In the genomic region with DNA sequence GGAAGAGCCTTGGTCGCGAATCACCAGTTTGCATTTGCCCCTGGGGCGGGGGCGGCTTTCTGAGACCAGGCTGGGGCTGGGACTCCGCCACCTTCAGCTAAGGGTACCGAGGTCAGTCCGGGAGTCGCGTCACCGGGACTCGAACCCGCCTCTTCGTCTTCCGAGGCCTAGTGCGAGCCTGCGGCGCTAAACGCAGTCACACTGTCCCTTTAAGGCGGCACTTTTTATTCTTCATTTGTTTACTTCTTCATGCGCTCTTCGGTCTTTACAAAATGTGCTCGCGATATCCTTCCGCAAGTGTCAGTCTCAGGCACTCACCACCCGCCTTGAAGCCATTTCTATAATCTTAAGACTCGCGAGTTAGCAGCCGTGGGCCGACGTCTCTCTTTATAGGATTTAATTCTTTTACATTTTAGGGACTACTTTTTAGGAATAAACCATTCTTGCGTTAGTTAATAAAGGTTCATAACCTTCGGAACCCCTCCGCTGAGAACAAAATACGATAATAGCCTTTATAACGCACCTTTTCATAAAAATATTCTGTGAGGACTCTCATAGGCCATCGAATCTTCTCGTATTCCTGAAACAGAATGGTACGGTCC, we compare ENCODE assay signal across 8 cellular contexts. TPM values are rescaled to one million over a fixed set of nuclear protein-coding genes. Genes with fewer than 3 reads are reported as not detected.
DNase-seq lines count a peak whose midpoint lies in the region; ATAC-seq and TF ChIP-seq lines count a peak whose summit lies in the region.

No MANE protein-coding gene starts in this region.

- H3K9me3 ChIP-seq in SU-DHL-6 (ENCODE audit: insufficient read depth, low read length) (no peaks in the 10 kb centered on the region), adipocyte (ENCODE audit: control insufficient read depth, low read length) (no peaks in the 10 kb centered on the region), heart right ventricle (no peaks in the 10 kb centered on the region)

- H3K9ac ChIP-seq in SU-DHL-6 (ENCODE audit: low read length) (peak overlapping the region; percentile 58), adipocyte (ENCODE audit: low read length) (peak overlapping the region; percentile 96)

- peak; percentile 32 for ATAC-seq in GM18511 (IDR thresholded peaks at IDR 0.05; ENCODE audit: unreplicated experiment)
- peak; percentile 22 to 48 (median 42) for ATAC-seq in heart right ventricle
- no peak for ATAC-seq in GM18870 (IDR thresholded peaks at IDR 0.05; ENCODE audit: unreplicated experiment)

- no peaks in the 10 kb centered on the region for H3K9me2 ChIP-seq in SU-DHL-6 (replicated peaks; ENCODE audit: insufficient read depth, low read length)

- H3F3A ChIP-seq in SU-DHL-6 (ENCODE audit: insufficient read depth): peaks cover 19% of the 10 kb centered on the region

- intact Hi-C loops in heart right ventricle (cut with DNase I): loop anchor here in 4 of 10 donors (1.0 to 10.0 kb wide), 2 partner anchors 14 to 167 kb away; a partner anchor contains a TSS
- intact Hi-C loops in posterior cingulate gyrus (cut with DNase I): loop anchor here (1.0 to 5.0 kb wide), 2 partner anchors 14 to 170 kb away; a partner anchor contains a TSS

- H3K4me2 ChIP-seq in SU-DHL-6 (ENCODE audit: low read depth, low read length, poor library complexity, severe bottlenecking): peak overlapping the region; percentile 67

- peaks cover 40% of the 10 kb centered on the region for H3K4me1 ChIP-seq in adipocyte (ENCODE audit: control insufficient read depth, insufficient read depth, low read length)
- peaks cover 13 to 62% (median 59%) of the 10 kb centered on the region in 9 donors for H3K4me1 ChIP-seq in heart right ventricle
- H3K4me1 ChIP-seq in urinary bladder (ENCODE audit: insufficient read depth): peaks cover 2% of the 10 kb centered on the region

- H3K27me3 ChIP-seq in SU-DHL-6 (ENCODE audit: low read length) (no peaks in the 10 kb centered on the region), adipocyte (replicated peaks; ENCODE audit: control insufficient read depth, insufficient read depth, low read length) (no peaks in the 10 kb centered on the region), heart right ventricle (no peaks in the 10 kb centered on the region)

- DNase-seq in NCI-H1417 (lab: John Stamatoyannopoulos, UW) (peak; percentile 90 to 98 (median 94)), adipocyte (ENCODE audit: low read depth) (peak; percentile 94), heart right ventricle (peak; percentile 82 to 84), posterior cingulate gyrus (peak; percentile 61 to 96 (median 72))

- peak overlapping the region; percentile 46 for H2AFZ ChIP-seq in SU-DHL-6 (ENCODE audit: low read depth, low read length, severe bottlenecking)

- WGBS in heart right ventricle, 2 donors: 0 to 1% methylated on average over 38 of the region's 38 CpGs
- under 1% methylated on average over 38 of the region's 38 CpGs for WGBS in urinary bladder

- peaks cover 10% of the 10 kb centered on the region; the same call in 1 of the 2 replicates for H4K20me1 ChIP-seq in SU-DHL-6 (ENCODE audit: low read depth, low read length)

- H3K79me2 ChIP-seq in SU-DHL-6 (ENCODE audit: insufficient read depth, low read length): no peaks in the 10 kb centered on the region

- H3K27ac ChIP-seq in SU-DHL-6 (ENCODE audit: low read depth, low read length) (peak overlapping the region; percentile 87), heart right ventricle (peak overlapping the region; percentile 92 to 99 (median 98)), urinary bladder (ENCODE audit: low read depth) (peak overlapping the region; percentile 93)

- H3K4me3 ChIP-seq in SU-DHL-6 (ENCODE audit: insufficient read depth, low read length, poor library complexity, severe bottlenecking): peak overlapping the region; percentile 62
- peak overlapping the region; percentile 87 for H3K4me3 ChIP-seq in adipocyte (ENCODE audit: low read length)
- H3K4me3 ChIP-seq in heart right ventricle: peak overlapping the region; percentile 60 to 97 (median 74)
- peak overlapping the region; percentile 58 for H3K4me3 ChIP-seq in urinary bladder (ENCODE audit: low read depth, low read length)

- TF ChIP-seq CTCF in SU-DHL-6 (IDR thresholded peaks at IDR 0.05; ENCODE audit: insufficient read depth, low read length, poor library complexity, severe bottlenecking) (no peak), heart right ventricle (IDR thresholded peaks at IDR 0.05) (no peak)

- H3K36me3 ChIP-seq in SU-DHL-6 (ENCODE audit: low read length) (no peaks in the 10 kb centered on the region), adipocyte (ENCODE audit: control insufficient read depth, insufficient read depth, low read length, severe bottlenecking) (no peaks in the 10 kb centered on the region), heart right ventricle (no peaks in the 10 kb centered on the region), urinary bladder (ENCODE audit: insufficient read depth) (no peaks in the 10 kb centered on the region)

RNA-seq across cellular contexts. Expression of a gene that starts 0.6 kb away (rescaled TPM):
- 10 to 100 TPM; 17.0 to 37.4 (median 20.1) TPM for total RNA-seq in heart right ventricle
- polyA plus RNA-seq in heart right ventricle: 10 to 100 TPM in 1 of 2 donors, 1 to 10 TPM in 1; 8.4 to 11.0 TPM
- total RNA-seq in urinary bladder: 19.2 TPM
- 22.0 TPM for polyA plus RNA-seq in urinary bladder

RNA-seq across cellular contexts. Expression of a gene that starts 12.2 kb away (rescaled TPM):
- 1 to 10 TPM; 6.1 to 9.7 (median 7.3) TPM for total RNA-seq in heart right ventricle
- polyA plus RNA-seq in heart right ventricle: 10 to 100 TPM in 1 of 2 donors, 1 to 10 TPM in 1; 4.2 to 16.7 TPM
- 4.5 TPM for total RNA-seq in urinary bladder
- polyA plus RNA-seq in urinary bladder: 18.2 TPM

RNA-seq across cellular contexts. Expression of a gene that starts 14.0 kb away (rescaled TPM):
- total RNA-seq in heart right ventricle (10 to 100 TPM in 1 of 10 donors, 1 to 10 TPM in 9; 4.6 to 10.3 (median 6.3) TPM), urinary bladder (2.0 TPM)
- polyA plus RNA-seq in heart right ventricle (1 to 10 TPM; 3.0 to 6.4 TPM), urinary bladder (7.9 TPM)

RNA-seq across cellular contexts. Expression of a gene that starts 15.4 kb away (rescaled TPM):
- total RNA-seq in heart right ventricle (100 to 1,000 TPM in 9 of 10 donors, 10 to 100 TPM in 1; 87.2 to 188 (median 115) TPM), urinary bladder (18.1 TPM)
- polyA plus RNA-seq in heart right ventricle (10 to 100 TPM; 44.6 to 72.3 TPM), urinary bladder (84.1 TPM)
